Comparison of ENCODE assay signal across 8 cellular contexts in the genomic region with DNA sequence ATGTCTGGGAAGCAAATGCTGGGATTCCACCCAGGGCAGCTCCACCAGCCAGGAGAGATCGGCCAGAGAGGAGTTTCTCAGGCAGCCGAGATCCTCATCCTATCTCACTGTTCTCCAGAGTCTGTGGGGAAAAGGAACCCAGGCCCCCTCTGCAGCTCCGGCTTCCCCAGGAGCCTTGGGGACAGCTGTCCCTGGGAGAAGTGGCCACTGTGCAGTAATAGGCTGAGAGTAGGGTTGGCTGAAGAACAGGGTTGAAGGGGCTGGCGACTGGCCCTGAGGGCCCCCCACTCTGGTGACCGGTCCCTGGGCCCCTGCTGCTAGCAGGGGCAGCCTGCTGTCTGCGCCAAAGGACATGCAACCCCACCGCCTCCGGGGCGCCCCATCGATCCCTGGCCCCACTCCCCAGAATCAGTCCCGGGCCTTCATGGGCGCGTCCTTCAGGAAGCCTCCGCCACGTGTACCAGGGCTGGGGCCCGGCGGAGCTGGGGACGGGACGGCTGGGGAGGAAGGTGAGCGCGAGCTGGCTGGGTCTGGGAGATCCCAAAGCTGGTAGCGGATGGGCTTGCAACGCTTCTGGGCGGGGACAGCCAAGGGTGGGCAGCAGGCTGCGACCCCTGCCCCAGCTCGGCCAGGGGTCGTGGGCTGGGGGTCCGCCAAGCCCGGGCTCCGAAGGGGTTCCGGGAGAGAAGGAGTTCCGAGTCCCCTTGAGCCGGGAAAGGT. TPM values are rescaled to one million over a fixed set of nuclear protein-coding genes. Genes with fewer than 3 reads are reported as not detected.
DNase-seq lines count a peak whose midpoint lies in the region; ATAC-seq, FAIRE-seq and TF ChIP-seq lines count a peak whose summit lies in the region.

No MANE protein-coding gene starts in this region.

- FAIRE-seq in astrocyte (lab: Jason Lieb, UNC) (no peak), kidney (lab: Jason Lieb, UNC) (no peak)

- no peaks in the 10 kb centered on the region for H3K9me3 Mint-ChIP-seq in astrocyte (ENCODE audit: unreplicated experiment)
- no peaks in the 10 kb centered on the region for H3K9me3 Mint-ChIP-seq in stimulated activated naive CD8-positive, alpha-beta T cell treated with anti-CD3 and anti-CD28 coated beads, Interleukin-15, amount 100 ng/mL, for 72 hours

- peak overlapping the region; percentile 87 for H3K27ac Mint-ChIP-seq in astrocyte (ENCODE audit: unreplicated experiment)
- no peak overlapping the region for H3K27ac Mint-ChIP-seq in stimulated activated naive CD8-positive, alpha-beta T cell treated with anti-CD3 and anti-CD28 coated beads, Interleukin-15, amount 100 ng/mL, for 72 hours

- peak overlapping the region; percentile 95 for H3K4me3 Mint-ChIP-seq in astrocyte (ENCODE audit: unreplicated experiment)
- peak overlapping the region; percentile 53 to 75 for H3K4me3 Mint-ChIP-seq in stimulated activated naive CD8-positive, alpha-beta T cell treated with anti-CD3 and anti-CD28 coated beads, Interleukin-15, amount 100 ng/mL, for 72 hours

- H3K9me3 ChIP-seq in HUES6 (ENCODE audit: control insufficient read depth, insufficient read depth, low read depth, low read length) (no peaks in the 10 kb centered on the region), astrocyte (ENCODE audit: insufficient read depth, low read depth, low read length) (no peaks in the 10 kb centered on the region), kidney (ENCODE audit: control insufficient read depth in 1 of 2, low read length in 2 of 2) (no peaks in the 10 kb centered on the region)

- ATAC-seq in stimulated activated naive CD8-positive, alpha-beta T cell treated with anti-CD3 and anti-CD28 coated beads, Interleukin-15, amount 100 ng/mL, for 72 hours: no peak

- H3K36me3 ChIP-seq in BJ (ENCODE audit: control insufficient read depth, insufficient read depth, low read length): peaks cover 3% of the 10 kb centered on the region
- no peaks in the 10 kb centered on the region for H3K36me3 ChIP-seq in HUES6 (ENCODE audit: control insufficient read depth, insufficient read depth, low read length)
- peaks cover 14% of the 10 kb centered on the region for H3K36me3 ChIP-seq in astrocyte (ENCODE audit: insufficient read depth, low read length)
- H3K36me3 ChIP-seq in kidney (ENCODE audit: control insufficient read depth in 1 of 2, insufficient read depth in 2 of 2, low read length in 2 of 2): no peaks in the 10 kb centered on the region

- H3K4me3 ChIP-seq in BJ (ENCODE audit: low read depth, low read length) (peak overlapping the region; percentile 97), HUES6 (ENCODE audit: low read depth, low read length) (peak overlapping the region; percentile 80), astrocyte (ENCODE audit: insufficient read depth, low read depth, low read length) (peak overlapping the region; percentile 92), kidney (ENCODE audit: low read length in 2 of 2) (peak overlapping the region; percentile 73 to 82)

- peak overlapping the region; percentile 96 for H3K4me2 ChIP-seq in astrocyte (ENCODE audit: low read length)

- peaks cover 48% of the 10 kb centered on the region for H4K20me1 ChIP-seq in astrocyte (ENCODE audit: insufficient read depth, low read length)

- H3K36me3 Mint-ChIP-seq in astrocyte (ENCODE audit: low read depth, unreplicated experiment): peaks cover under 1% of the 10 kb centered on the region

- H3K27me3 ChIP-seq in BJ (ENCODE audit: control insufficient read depth, insufficient read depth, low read length) (no peaks in the 10 kb centered on the region), HUES6 (ENCODE audit: control insufficient read depth, insufficient read depth, low read length) (peaks cover 12% of the 10 kb centered on the region), astrocyte (ENCODE audit: insufficient read depth, low read length) (no peaks in the 10 kb centered on the region)

- no peaks in the 10 kb centered on the region for H3K27me3 Mint-ChIP-seq in astrocyte (ENCODE audit: low read depth, unreplicated experiment)
- no peaks in the 10 kb centered on the region for H3K27me3 Mint-ChIP-seq in stimulated activated naive CD8-positive, alpha-beta T cell treated with anti-CD3 and anti-CD28 coated beads, Interleukin-15, amount 100 ng/mL, for 72 hours

- intact Hi-C loops in kidney (cut with DNase I): no loop called here

- H3K79me2 ChIP-seq in astrocyte (ENCODE audit: insufficient read depth, low read length): peaks cover 58% of the 10 kb centered on the region

- CTCF ChIA-PET in BJ (lab: Yijun Ruan, JAX): interaction anchor here (1.3 to 3.0 kb wide), 3 partner anchors 11 to 42 kb away, joined by 3 to 10 read pairs (median 4); no protein-coding TSS in a partner anchor

- peak overlapping the region; percentile 70 for H3K9ac ChIP-seq in HUES6 (ENCODE audit: low read length)
- H3K9ac ChIP-seq in astrocyte (ENCODE audit: low read length): peak overlapping the region; percentile 87
- H3K9ac ChIP-seq in kidney (ENCODE audit: low read length in 2 of 2): peak overlapping the region; percentile 74 to 94

- H3K4me1 Mint-ChIP-seq in astrocyte (ENCODE audit: low read depth, unreplicated experiment): peaks cover 21% of the 10 kb centered on the region
- H3K4me1 Mint-ChIP-seq in stimulated activated naive CD8-positive, alpha-beta T cell treated with anti-CD3 and anti-CD28 coated beads, Interleukin-15, amount 100 ng/mL, for 72 hours: peaks cover 32% of the 10 kb centered on the region

- POLR2A ChIA-PET in BJ (lab: Charles Lee): no interaction called here

- DNase-seq in BJ (ENCODE audit: low read depth) (no peak), astrocyte (ENCODE audit: low read depth) (no peak), kidney (peak; percentile 87), cerebellar cortex (ENCODE audit: low spot score) (no peak), NCI-H187 treated with DMSO at 0.1 percent for 48 hours (lab: John Stamatoyannopoulos, UW) (no peak), NK-92 (lab: John Stamatoyannopoulos, UW; ENCODE audit: unreplicated experiment) (no peak)
- DNase-seq in stimulated activated naive CD8-positive, alpha-beta T cell treated with anti-CD3 and anti-CD28 coated beads, Interleukin-15, amount 100 ng/mL, for 72 hours: peak in 1 of 2 donors; percentile 23

- no peak for TF ChIP-seq CTCF in BJ (IDR thresholded peaks at IDR 0.05; ENCODE audit: insufficient read depth, low read depth, low read length)
- TF ChIP-seq CTCF in astrocyte (IDR thresholded peaks at IDR 0.05; ENCODE audit: insufficient read depth, low read depth, low read length): no peak
- TF ChIP-seq CTCF in kidney (IDR thresholded peaks at IDR 0.05; ENCODE audit: borderline replicate concordance, extremely low read depth, insufficient read depth): no peak

- H3K4me1 ChIP-seq in HUES6 (ENCODE audit: control insufficient read depth, insufficient read depth, low read length): peaks cover 28% of the 10 kb centered on the region
- peaks cover 45% of the 10 kb centered on the region for H3K4me1 ChIP-seq in astrocyte (ENCODE audit: insufficient read depth, low read length)
- peaks cover 18 to 26% of the 10 kb centered on the region in 2 donors for H3K4me1 ChIP-seq in kidney (ENCODE audit: control insufficient read depth in 1 of 2, insufficient read depth in 1 of 2, low read depth in 1 of 2, low read length in 2 of 2)

- H3K27ac ChIP-seq in HUES6 (ENCODE audit: low read depth, low read length): no peak overlapping the region
- peak overlapping the region; percentile 35 for H3K27ac ChIP-seq in astrocyte (ENCODE audit: low read depth, low read length)
- H3K27ac ChIP-seq in kidney (ENCODE audit: low read depth in 2 of 2, low read length in 2 of 2): peak overlapping the region; percentile 94 to 97

- H2AFZ ChIP-seq in astrocyte (ENCODE audit: low read depth, low read length): no peak overlapping the region

RNA-seq across cellular contexts. Expression of a gene that starts 44.0 kb away (rescaled TPM):
- polyA plus RNA-seq in BJ (2011; rRNA removed): 16.2 and 18.1 TPM in 2 replicates
- 20.0 and 20.8 TPM in 2 replicates for polyA minus RNA-seq in BJ (2011; rRNA and poly(A)+ RNA removed)
- 39.6 and 45.4 TPM in 2 replicates for total RNA-seq in astrocyte
- total RNA-seq in kidney: 32.8 TPM
- 14.3 TPM for polyA plus RNA-seq in kidney (ENCODE audit: insufficient read depth, low read depth, low replicate concordance)
